ENCODE assay signal across 17 cellular contexts in genomic region chr10:119358140-119358512, GRCh38.
"Had no signal": no experiment of that assay in that cellular context is flagged by ENCODE, and none has a peak within 500 bp of the region (broad histone marks: within the 10 kb centered on the region; RNA-seq: fewer than 3 reads in every experiment).

No MANE protein-coding gene starts in this region.

- H3K9me3 ChIP-seq: thoracic aorta, vagina had no signal

- H3K36me3 ChIP-seq: brain microvascular endothelial cell, esophagus squamous epithelium, thoracic aorta, vagina had no signal

- H3K4me3 ChIP-seq: esophagus squamous epithelium, lung, thoracic aorta, vagina had no signal

- DNase-seq: activated CD4-positive, CD25-positive, alpha-beta regulatory T cell treated with anti-CD3 and anti-CD28 coated beads, Interleukin-2, amount 50 U/mL, for 72 hours; activated naive CD8-positive, alpha-beta T cell treated with anti-CD3 and anti-CD28 coated beads, Interleukin-2, amount 10 ng/mL, durations not matched to agents 7 days and 5 days; anterior cingulate cortex; brain microvascular endothelial cell; effector CD8-positive, alpha-beta T cell; esophagus squamous epithelium; glutamatergic neuron; kidney glomerular epithelial cell; midbrain; stimulated activated CD4-positive, alpha-beta T cell treated with anti-CD3 and anti-CD28 coated beads, Interleukin-12 subunit alpha, Interleukin-12 subunit beta, amount 100 ng/mL, for 4 hours; stimulated activated naive CD4-positive, alpha-beta T cell; T-cell; T-helper 9 cell had no signal

- H3K27me3 ChIP-seq: brain microvascular endothelial cell, esophagus squamous epithelium, vagina had no signal

- ATAC-seq: T-cell had no signal

- FAIRE-seq: endothelial cell of umbilical vein had no signal

- H3K27ac ChIP-seq: brain microvascular endothelial cell, thoracic aorta, vagina had no signal
